ENCODE assay signal across 1 cellular context in the genomic region with DNA sequence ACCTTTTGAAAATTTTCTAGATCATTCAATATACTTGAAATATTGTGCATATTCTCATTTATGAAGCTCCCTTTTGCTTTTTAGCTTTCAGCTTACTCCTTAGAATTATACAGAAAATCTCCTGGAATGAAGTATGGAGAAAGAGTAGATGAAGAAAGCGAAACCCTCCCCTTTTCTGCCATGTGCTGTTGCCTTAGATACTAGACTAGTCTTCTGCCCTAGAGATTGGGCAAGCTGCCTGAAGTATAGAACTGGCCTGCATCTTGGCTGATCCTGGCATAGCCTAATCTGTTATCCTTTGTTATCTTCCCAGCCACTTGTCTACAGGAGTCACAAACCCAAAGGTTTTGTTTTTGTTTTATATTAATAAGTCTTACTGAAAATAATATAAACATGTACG.
TF ChIP-seq lines count a peak whose summit lies in the region.

No MANE protein-coding gene starts in this region.

TF ChIP-seq in HepG2, 621 proteins besides CTCF, POLR2A, EP300 and RAD21 (continued from another document):
- TF ChIP-seq, protein P1, sequence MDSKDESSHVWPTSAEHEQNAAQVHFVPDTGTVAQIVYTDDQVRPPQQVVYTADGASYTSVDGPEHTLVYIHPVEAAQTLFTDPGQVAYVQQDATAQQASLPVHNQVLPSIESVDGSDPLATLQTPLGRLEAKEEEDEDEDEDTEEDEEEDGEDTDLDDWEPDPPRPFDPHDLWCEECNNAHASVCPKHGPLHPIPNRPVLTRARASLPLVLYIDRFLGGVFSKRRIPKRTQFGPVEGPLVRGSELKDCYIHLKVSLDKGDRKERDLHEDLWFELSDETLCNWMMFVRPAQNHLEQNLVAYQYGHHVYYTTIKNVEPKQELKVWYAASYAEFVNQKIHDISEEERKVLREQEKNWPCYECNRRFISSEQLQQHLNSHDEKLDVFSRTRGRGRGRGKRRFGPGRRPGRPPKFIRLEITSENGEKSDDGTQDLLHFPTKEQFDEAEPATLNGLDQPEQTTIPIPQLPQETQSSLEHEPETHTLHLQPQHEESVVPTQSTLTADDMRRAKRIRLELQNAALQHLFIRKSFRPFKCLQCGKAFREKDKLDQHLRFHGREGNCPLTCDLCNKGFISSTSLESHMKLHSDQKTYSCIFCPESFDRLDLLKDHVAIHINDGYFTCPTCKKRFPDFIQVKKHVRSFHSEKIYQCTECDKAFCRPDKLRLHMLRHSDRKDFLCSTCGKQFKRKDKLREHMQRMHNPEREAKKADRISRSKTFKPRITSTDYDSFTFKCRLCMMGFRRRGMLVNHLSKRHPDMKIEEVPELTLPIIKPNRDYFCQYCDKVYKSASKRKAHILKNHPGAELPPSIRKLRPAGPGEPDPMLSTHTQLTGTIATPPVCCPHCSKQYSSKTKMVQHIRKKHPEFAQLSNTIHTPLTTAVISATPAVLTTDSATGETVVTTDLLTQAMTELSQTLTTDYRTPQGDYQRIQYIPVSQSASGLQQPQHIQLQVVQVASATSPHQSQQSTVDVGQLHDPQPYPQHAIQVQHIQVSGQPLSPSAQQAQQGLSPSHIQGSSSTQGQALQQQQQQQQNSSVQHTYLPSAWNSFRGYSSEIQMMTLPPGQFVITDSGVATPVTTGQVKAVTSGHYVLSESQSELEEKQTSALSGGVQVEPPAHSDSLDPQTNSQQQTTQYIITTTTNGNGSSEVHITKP (CRISPR knock-in tag; IDR thresholded peaks at IDR 0.05; ENCODE audit: low read depth) = no peak
- TF ChIP-seq, protein P2, sequence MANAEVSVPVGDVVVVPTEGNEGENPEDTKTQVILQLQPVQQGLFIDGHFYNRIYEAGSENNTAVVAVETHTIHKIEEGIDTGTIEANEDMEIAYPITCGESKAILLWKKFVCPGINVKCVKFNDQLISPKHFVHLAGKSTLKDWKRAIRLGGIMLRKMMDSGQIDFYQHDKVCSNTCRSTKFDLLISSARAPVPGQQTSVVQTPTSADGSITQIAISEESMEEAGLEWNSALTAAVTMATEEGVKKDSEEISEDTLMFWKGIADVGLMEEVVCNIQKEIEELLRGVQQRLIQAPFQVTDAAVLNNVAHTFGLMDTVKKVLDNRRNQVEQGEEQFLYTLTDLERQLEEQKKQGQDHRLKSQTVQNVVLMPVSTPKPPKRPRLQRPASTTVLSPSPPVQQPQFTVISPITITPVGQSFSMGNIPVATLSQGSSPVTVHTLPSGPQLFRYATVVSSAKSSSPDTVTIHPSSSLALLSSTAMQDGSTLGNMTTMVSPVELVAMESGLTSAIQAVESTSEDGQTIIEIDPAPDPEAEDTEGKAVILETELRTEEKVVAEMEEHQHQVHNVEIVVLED (CRISPR knock-in tag; IDR thresholded peaks at IDR 0.05; ENCODE audit: borderline replicate concordance) = no peak
- TF ChIP-seq SNAPC2 (CRISPR knock-in tag; IDR thresholded peaks at IDR 0.05) = no peak
- no peak for TF ChIP-seq HHEX (CRISPR knock-in tag; IDR thresholded peaks at IDR 0.05)
